Comparison of ENCODE assay signal across 20 cellular contexts in the genomic region with DNA sequence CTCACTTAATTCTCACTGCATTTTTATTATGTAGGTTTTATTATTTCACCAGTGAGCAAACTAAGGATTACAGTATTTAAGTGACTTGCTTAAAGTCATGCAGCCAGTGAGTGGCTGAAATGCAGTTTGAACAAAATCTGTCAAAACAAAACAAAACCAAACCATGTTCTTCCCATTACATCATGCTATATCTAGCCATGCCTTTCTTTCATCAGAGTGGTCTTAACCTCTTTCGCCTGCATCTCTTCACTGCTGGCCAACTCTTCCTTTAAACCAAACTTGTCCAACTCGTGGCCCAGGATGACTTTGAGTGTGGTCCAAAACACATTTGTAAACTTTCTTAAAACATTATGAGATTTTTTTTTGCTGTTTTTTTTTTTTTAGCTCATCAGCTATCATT.
DNase-seq lines count a peak whose midpoint lies in the region; ATAC-seq and TF ChIP-seq lines count a peak whose summit lies in the region.
"Had no signal": no experiment of that assay in that cellular context is flagged by ENCODE, and none has a peak within 500 bp of the region (broad histone marks: within the 10 kb centered on the region; RNA-seq: fewer than 3 reads in every experiment).

No MANE protein-coding gene starts in this region.

- H3K9me3 ChIP-seq in adipocyte (ENCODE audit: control insufficient read depth, low read length), result no peaks in the 10 kb centered on the region
- no peaks in the 10 kb centered on the region for H3K9me3 ChIP-seq in stomach

- no peak overlapping the region for H3K9ac ChIP-seq in adipocyte (ENCODE audit: low read length)

- no peak overlapping the region for H3K4me3 ChIP-seq in adipocyte (ENCODE audit: low read length)
- no peak overlapping the region for H3K4me3 ChIP-seq in choroid plexus epithelial cell (ENCODE audit: low read depth, low read length)
- H3K4me3 ChIP-seq in stomach, result no peak overlapping the region

- WGBS in stomach, 5 donors, result 33 to 49% (median 42%) methylated on average over 2 of the region's 2 CpGs

- peak overlapping the region in 1 of 5 donors; percentile 22 for H3K27ac ChIP-seq in stomach
- H3K27ac ChIP-seq: HL-60 had no signal

- no peaks in the 10 kb centered on the region for H3K27me3 ChIP-seq in adipocyte (replicated peaks; ENCODE audit: control insufficient read depth, insufficient read depth, low read length)
- H3K27me3 ChIP-seq in stomach, result no peaks in the 10 kb centered on the region

- H3K4me1 ChIP-seq in adipocyte (ENCODE audit: control insufficient read depth, insufficient read depth, low read length) (peaks cover 1% of the 10 kb centered on the region), stomach (peaks cover 0 to 37% (median 16%) of the 10 kb centered on the region in 4 donors)

- intact Hi-C loops in stomach (cut with DNase I; ENCODE audit: low total_unique reads), result no loop called here

- TF ChIP-seq CTCF in choroid plexus epithelial cell (conservative IDR thresholded peaks at IDR 0.05; ENCODE audit: low read depth, low read length) (no peak), stomach (IDR thresholded peaks at IDR 0.05) (no peak)

- no peaks in the 10 kb centered on the region for H3K36me3 ChIP-seq in adipocyte (ENCODE audit: control insufficient read depth, insufficient read depth, low read length, severe bottlenecking)
- no peaks in the 10 kb centered on the region for H3K36me3 ChIP-seq in stomach

- ATAC-seq in GM18498 (IDR thresholded peaks at IDR 0.05; ENCODE audit: unreplicated experiment) (no peak), GM19035 (IDR thresholded peaks at IDR 0.05; ENCODE audit: unreplicated experiment) (no peak)
- ATAC-seq: HepG2, Panc1 had no signal

- DNase-seq in adipocyte (ENCODE audit: low read depth) (peak; percentile 45), choroid plexus epithelial cell (ENCODE audit: low read depth) (peak; percentile 60), iris pigment epithelial cell (ENCODE audit: low read depth) (peak; percentile 19), stomach (no peak)
- DNase-seq in stimulated activated CD4-positive, alpha-beta T cell treated with anti-CD3 and anti-CD28 coated beads, Interleukin-2, amount 100 ng/mL, for 48 hours, result no peak
- DNase-seq: CD4-positive, CD25-positive, alpha-beta regulatory T cell; DMS79; HFFc6; KBM-7; NCI-H1105; NCI-H146; NCI-H2029; NCI-H2171; NCI-H524 treated with DMSO at 0.1 percent for 48 hours; NCI-H82 had no signal

- TF ChIP-seq EP300 in stomach (IDR thresholded peaks at IDR 0.05), result no peak

- no peak for TF ChIP-seq POLR2A in stomach (IDR thresholded peaks at IDR 0.05)

Comparison
In these comparisons a context has a peak if more than half of its experiments do, and no peak if none do; other contexts are left out.
1. DNase-seq: peak in adipocyte (single experiment), choroid plexus epithelial cell (single experiment) and iris pigment epithelial cell (single experiment); none in stomach (single experiment) and stimulated activated CD4-positive, alpha-beta T cell treated with anti-CD3 and anti-CD28 coated beads, Interleukin-2, amount 100 ng/mL, for 48 hours (0 of 2).